27 cellular contexts compared by ENCODE assay signal in the genomic region with DNA sequence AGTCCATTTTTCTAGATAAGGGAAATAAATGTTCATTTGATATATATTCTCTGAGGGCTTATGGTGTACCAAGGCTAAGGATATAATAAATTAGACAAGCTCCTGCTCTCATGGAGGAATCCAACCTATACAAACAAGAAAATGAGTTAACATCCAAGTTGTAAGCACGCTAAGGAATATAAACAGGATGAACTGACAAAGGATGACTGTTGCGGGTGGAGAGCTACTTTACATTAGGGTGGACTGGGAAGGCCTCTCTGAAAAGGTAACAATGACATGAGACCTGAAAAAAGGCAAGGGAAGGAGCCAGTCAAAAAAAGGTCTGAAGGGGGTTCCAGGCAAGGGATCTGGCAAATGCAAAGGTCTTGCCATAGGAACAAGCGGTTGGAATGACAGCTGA. TPM values are rescaled to one million over a fixed set of nuclear protein-coding genes. Genes with fewer than 3 reads are reported as not detected.
DNase-seq lines count a peak whose midpoint lies in the region; ATAC-seq, FAIRE-seq and TF ChIP-seq lines count a peak whose summit lies in the region.
"Had no signal": no experiment of that assay in that cellular context is flagged by ENCODE, and none has a peak within 500 bp of the region (broad histone marks: within the 10 kb centered on the region; RNA-seq: fewer than 3 reads in every experiment).

No MANE protein-coding gene starts in this region.

- no TSS peak for BruUV-seq in endothelial cell of umbilical vein (replicated peaks; lab: Mats Ljungman, UMichigan)

- H3K9me3 ChIP-seq in left ventricle myocardium inferior (replicated peaks) (no peaks in the 10 kb centered on the region), endothelial cell of umbilical vein (replicated peaks; ENCODE audit: control insufficient read depth, insufficient read depth, low read length) (no peaks in the 10 kb centered on the region), lower lobe of right lung (no peaks in the 10 kb centered on the region)
- H3K9me3 ChIP-seq: Caco-2, heart right ventricle, neutrophil, psoas muscle had no signal

- ATAC-seq in Right ventricle myocardium inferior (no peak), lower lobe of right lung (no peak), T-cell (replicated peaks in 1 of 4) (no peak)
- ATAC-seq: heart right ventricle, left ventricle myocardium superior, psoas muscle, WTC11 had no signal

- POLR2A ChIA-PET in endothelial cell of umbilical vein (lab: Charles Lee): no interaction called here
- POLR2A ChIA-PET in T-cell (lab: Charles Lee): no interaction called here

- no peaks in the 10 kb centered on the region for H3K27me3 ChIP-seq in left ventricle myocardium inferior (ENCODE audit: low read depth)
- H3K27me3 ChIP-seq in endothelial cell of umbilical vein (ENCODE audit: control insufficient read depth in 2 of 2, insufficient read depth in 2 of 2, low read length in 2 of 2): no peaks in the 10 kb centered on the region
- no peaks in the 10 kb centered on the region for H3K27me3 ChIP-seq in lower lobe of right lung (ENCODE audit: low read depth)

- H4K20me1 ChIP-seq in endothelial cell of umbilical vein (replicated peaks; ENCODE audit: control insufficient read depth, extremely low read depth, insufficient read depth, low read length): peaks cover 2% of the 10 kb centered on the region

- H3K79me2 ChIP-seq in endothelial cell of umbilical vein (ENCODE audit: control insufficient read depth, insufficient read depth, low read length): peaks cover 83% of the 10 kb centered on the region

- peak; percentile 44 for FAIRE-seq in endothelial cell of umbilical vein (lab: Jason Lieb, UNC)
- FAIRE-seq: A204.1, GM12891, small intestine had no signal

- H3K4me3 ChIP-seq in left ventricle myocardium inferior (no peak overlapping the region), endothelial cell of umbilical vein (replicated peaks in 1 of 3; ENCODE audit: insufficient read depth in 1 of 3, low read depth in 1 of 3, low read length in 3 of 3) (no peak overlapping the region), lower lobe of right lung (no peak overlapping the region)
- H3K4me3 ChIP-seq: cardiac muscle cell, heart right ventricle, psoas muscle had no signal

- CTCF ChIA-PET in endothelial cell of umbilical vein (lab: Charles Lee) (interaction anchor here (0.6 to 5.7 kb wide), 12 partner anchors 9 to 168 kb away, joined by 3 to 122 read pairs (median 4); no protein-coding TSS in a partner anchor), T-cell (lab: Charles Lee) (no interaction called here)

- TF ChIP-seq CTCF in left ventricle myocardium inferior (IDR thresholded peaks at IDR 0.05; ENCODE audit: borderline replicate concordance) (no peak), endothelial cell of umbilical vein (IDR thresholded peaks at IDR 0.05; ENCODE audit: extremely low read depth in 1 of 2, insufficient read depth in 1 of 2, low read depth in 1 of 2, low read length in 2 of 2) (no peak), lower lobe of right lung (IDR thresholded peaks at IDR 0.05) (no peak)

- H3K36me3 ChIP-seq in left ventricle myocardium inferior: peaks cover 7% of the 10 kb centered on the region
- peaks cover 0 to 7% of the 10 kb centered on the region in 2 experiments for H3K36me3 ChIP-seq in endothelial cell of umbilical vein (ENCODE audit: control insufficient read depth in 2 of 2, extremely low read depth in 1 of 2, insufficient read depth in 2 of 2, low read length in 2 of 2)
- H3K36me3 ChIP-seq in lower lobe of right lung: peaks cover 11% of the 10 kb centered on the region
- H3K36me3 ChIP-seq: cardiac muscle cell, neutrophil had no signal

- H3K9me1 ChIP-seq in endothelial cell of umbilical vein (replicated peaks; ENCODE audit: control insufficient read depth, extremely low read depth, insufficient read depth, low read length): no peaks in the 10 kb centered on the region

- peaks cover 36 to 41% of the 10 kb centered on the region in 2 donors for H3K27me3 Mint-ChIP-seq in T-cell

- H3K4me1 ChIP-seq in left ventricle myocardium inferior: peaks cover 84% of the 10 kb centered on the region
- peaks cover 62% of the 10 kb centered on the region for H3K4me1 ChIP-seq in endothelial cell of umbilical vein (ENCODE audit: control insufficient read depth, extremely low read depth, insufficient read depth, low read length)
- peaks cover 72% of the 10 kb centered on the region for H3K4me1 ChIP-seq in lower lobe of right lung

- intact Hi-C loops in left ventricle myocardium inferior (cut with micrococcal nuclease): no loop called here
- intact Hi-C loops in Right ventricle myocardium inferior (cut with DNase I): no loop called here
- intact Hi-C loops in endothelial cell of umbilical vein (cut with micrococcal nuclease): no loop called here
- intact Hi-C loops in lower lobe of right lung (cut with DNase I): no loop called here

- H3K9me3 Mint-ChIP-seq in T-cell: no peaks in the 10 kb centered on the region
- H3K9me3 Mint-ChIP-seq: activated naive CD4-positive, alpha-beta T cell treated with anti-CD3 and anti-CD28 coated beads for 36 hours; dendritic cell treated with granulocyte-macrophage colony-stimulating factor and Interleukin-4, amounts not matched to agents 40 ng/mL and 50 ng/mL, for 4 days; H9; WTC11 had no signal

- no peak overlapping the region for H2AFZ ChIP-seq in endothelial cell of umbilical vein (ENCODE audit: low read depth, low read length)

- DNase-seq in left ventricle myocardium inferior (no peak), Right ventricle myocardium inferior (ENCODE audit: missing footprints) (no peak), endothelial cell of umbilical vein (ENCODE audit: low read depth, low spot score) (no peak), lower lobe of right lung (no peak), cerebellum (ENCODE audit: low spot score) (no peak), kidney glomerular epithelial cell (lab: John Stamatoyannopoulos, UW) (no peak), T-cell (no peak), GM03348 (ENCODE audit: low spot score) (no peak)
- DNase-seq: activated naive CD4-positive, alpha-beta T cell treated with anti-CD3 and anti-CD28 coated beads for 36 hours; amygdala; Caco-2; DMS79; H9; heart right ventricle; left ventricle myocardium superior; NCI-H2081; NCI-H226; psoas muscle; small intestine; stimulated activated CD4-positive, alpha-beta T cell treated with anti-CD3 and anti-CD28 coated beads, Interleukin-2, amount 100 ng/mL, for 24 hours; T1000 had no signal

- no peak for TF ChIP-seq POLR2A in endothelial cell of umbilical vein (IDR thresholded peaks at IDR 0.05; ENCODE audit: low read depth, low read length)

- no peaks in the 10 kb centered on the region for H3K36me3 Mint-ChIP-seq in T-cell

- H3K4me3 Mint-ChIP-seq in T-cell: no peak overlapping the region
- H3K4me3 Mint-ChIP-seq: activated naive CD4-positive, alpha-beta T cell treated with anti-CD3 and anti-CD28 coated beads for 36 hours; dendritic cell treated with granulocyte-macrophage colony-stimulating factor and Interleukin-4, amounts not matched to agents 40 ng/mL and 50 ng/mL, for 4 days; H9 had no signal

- dilution Hi-C loops in endothelial cell of umbilical vein (cut with MboI; ENCODE audit: extremely low pct_ligation_motif_present, low sequenced_read_pairs): no loop called here

- H3K27ac ChIP-seq in left ventricle myocardium inferior (replicated peaks): peak overlapping the region; percentile 94
- peak overlapping the region; percentile 84 for H3K27ac ChIP-seq in endothelial cell of umbilical vein (ENCODE audit: insufficient read depth, low read depth, low read length)
- H3K27ac ChIP-seq in lower lobe of right lung: peak overlapping the region; percentile 2
- H3K27ac ChIP-seq: cardiac muscle cell, neutrophil, psoas muscle had no signal

- peak overlapping the region; percentile 82 for H3K4me2 ChIP-seq in endothelial cell of umbilical vein (ENCODE audit: insufficient read depth, low read length)

- H3K9ac ChIP-seq in endothelial cell of umbilical vein (replicated peaks; ENCODE audit: extremely low read depth, insufficient read depth, low read length): no peak overlapping the region

- H3K27ac Mint-ChIP-seq in T-cell: no peak overlapping the region
- H3K27ac Mint-ChIP-seq: activated naive CD4-positive, alpha-beta T cell treated with anti-CD3 and anti-CD28 coated beads for 36 hours; dendritic cell treated with granulocyte-macrophage colony-stimulating factor and Interleukin-4, amounts not matched to agents 40 ng/mL and 50 ng/mL, for 4 days; H9; WTC11 had no signal

- H3K4me1 Mint-ChIP-seq in T-cell: peaks cover 6 to 13% (median 10%) of the 10 kb centered on the region in 3 donors

TF ChIP-seq in endothelial cell of umbilical vein, 7 proteins besides CTCF, POLR2A, EP300 and RAD21:
- no peak for TF ChIP-seq EZH2 (IDR thresholded peaks at IDR 0.05; ENCODE audit: borderline replicate concordance, low read depth, low read length, severe bottlenecking)

RNA-seq across cellular contexts. Expression of a gene that starts 3.1 kb away (rescaled TPM):
- total RNA-seq in left ventricle myocardium inferior (23.5 TPM), Right ventricle myocardium inferior (17.8 TPM), endothelial cell of umbilical vein (31.2 and 32.9 TPM in 2 replicates), lower lobe of right lung (24.9 TPM), cerebellum (8.5 TPM), T-cell (1 to 10 TPM in 4 of 5 donors, under 1 TPM in 1; 0.63 to 2.5 (median 1.4) TPM)
- polyA plus RNA-seq in endothelial cell of umbilical vein: 15.6 and 17.5 TPM in 2 replicates
- 25.3 and 26.5 TPM in 2 replicates for polyA plus RNA-seq in endothelial cell of umbilical vein (2011; cell fraction: cytosol; rRNA removed)
- 36.3 and 37.1 TPM in 2 replicates for polyA plus RNA-seq in endothelial cell of umbilical vein (2011; cell fraction: nucleus; rRNA removed)
- polyA plus RNA-seq in endothelial cell of umbilical vein (2012): 32.6 and 38.1 TPM in 2 replicates
- 18.1 and 19.7 TPM in 2 replicates for polyA minus RNA-seq in endothelial cell of umbilical vein
- 69.6 TPM for polyA minus RNA-seq in endothelial cell of umbilical vein (2011; cell fraction: cytosol; rRNA and poly(A)+ RNA removed)
- 30.1 and 38.1 TPM in 2 replicates for polyA minus RNA-seq in endothelial cell of umbilical vein (2011; cell fraction: nucleus; rRNA and poly(A)+ RNA removed)

Comparison
In these comparisons a context has a peak if more than half of its experiments do, and no peak if none do; other contexts are left out.
1. H3K27ac ChIP-seq: peak in every context shown above with its lines; median percentile 94 in left ventricle myocardium inferior; 84 in endothelial cell of umbilical vein; 2 in lower lobe of right lung.